In genomic region chr7:637826-638225, GRCh38 we compare ENCODE assay signal across 29 cellular contexts.
"Had no signal": no experiment of that assay in that cellular context is flagged by ENCODE, and none has a peak within 500 bp of the region (broad histone marks: within the 10 kb centered on the region; RNA-seq: fewer than 3 reads in every experiment).

No MANE protein-coding gene starts in this region.

- H3K9me3 ChIP-seq: esophagus squamous epithelium, heart right ventricle, mucosa of descending colon, neutrophil, psoas muscle, testis, tibial artery, upper lobe of left lung, uterus had no signal

- H3K27ac ChIP-seq: coronary artery, esophagus squamous epithelium, heart right ventricle, neutrophil, psoas muscle, spleen, testis, tibial artery, upper lobe of left lung, uterus had no signal

- DNase-seq: dermis blood vessel endothelial cell; effector memory CD8-positive, alpha-beta T cell; erythroblast; esophagus squamous epithelium; foreskin melanocyte; glutamatergic neuron; heart right ventricle; hippocampal formation; kidney glomerular epithelial cell; mesenchymal stem cell; naive B cell; psoas muscle; stimulated activated CD4-positive, alpha-beta T cell treated with anti-CD3 and anti-CD28 coated beads, Interleukin-4, amount 100 ng/mL, for 4 hours; stimulated activated naive CD8-positive, alpha-beta T cell treated with anti-CD3 and anti-CD28 coated beads, Interleukin-15, Interleukin-2, amounts not matched to agents 100 U/mL and 50 U/mL, for 24 hours; substantia nigra; testis; tibial artery; upper lobe of left lung; uterus had no signal

- ATAC-seq: effector memory CD8-positive, alpha-beta T cell; heart right ventricle; mucosa of descending colon; natural killer cell treated with Interleukin-12 subunit alpha and Interleukin-12 subunit beta and Interleukin-15 and Interleukin-18, amount 100 ng/mL, for 72 hours; psoas muscle; right cardiac atrium; stimulated activated memory B cell treated with anti-CD40 and anti-IgM and Interleukin-4, amounts not matched to agents 10 μg/mL and 1 μg/mL and 100 μg/mL, for 72 hours; stimulated activated naive CD8-positive, alpha-beta T cell treated with anti-CD3 and anti-CD28 coated beads, Interleukin-15, Interleukin-2, amounts not matched to agents 100 U/mL and 50 U/mL, for 24 hours had no signal

- H3K27me3 ChIP-seq: esophagus squamous epithelium, heart right ventricle, neutrophil, spleen, testis, tibial artery, upper lobe of left lung, uterus had no signal

- H3K4me3 ChIP-seq: coronary artery, esophagus squamous epithelium, heart right ventricle, mucosa of descending colon, psoas muscle, skin epidermis, spleen, testis, tibial artery, upper lobe of left lung, uterus had no signal

- H3K36me3 Mint-ChIP-seq: natural killer cell treated with Interleukin-12 subunit alpha and Interleukin-12 subunit beta and Interleukin-15 and Interleukin-18, amount 100 ng/mL, for 72 hours had no signal

- H3K36me3 ChIP-seq: esophagus squamous epithelium, heart right ventricle, neutrophil, spleen, tibial artery, upper lobe of left lung, uterus had no signal

- H3K9me3 Mint-ChIP-seq: effector memory CD8-positive, alpha-beta T cell; mesothelial cell of epicardium; natural killer cell treated with Interleukin-12 subunit alpha and Interleukin-12 subunit beta and Interleukin-15 and Interleukin-18, amount 100 ng/mL, for 72 hours; neural crest cell had no signal

- H3K4me3 Mint-ChIP-seq: effector memory CD8-positive, alpha-beta T cell; mesothelial cell of epicardium; naive B cell; natural killer cell treated with Interleukin-12 subunit alpha and Interleukin-12 subunit beta and Interleukin-15 and Interleukin-18, amount 100 ng/mL, for 72 hours; neural crest cell; stimulated activated memory B cell treated with anti-CD40 and anti-IgM and Interleukin-4, amounts not matched to agents 10 μg/mL and 1 μg/mL and 100 μg/mL, for 72 hours had no signal

- H3K4me1 ChIP-seq: esophagus squamous epithelium, heart right ventricle, psoas muscle, tibial artery, upper lobe of left lung, uterus had no signal

- H3K27ac Mint-ChIP-seq: effector memory CD8-positive, alpha-beta T cell; natural killer cell treated with Interleukin-12 subunit alpha and Interleukin-12 subunit beta and Interleukin-15 and Interleukin-18, amount 100 ng/mL, for 72 hours; stimulated activated memory B cell treated with anti-CD40 and anti-IgM and Interleukin-4, amounts not matched to agents 10 μg/mL and 1 μg/mL and 100 μg/mL, for 72 hours had no signal

- H3K27me3 Mint-ChIP-seq: effector memory CD8-positive, alpha-beta T cell; naive B cell; stimulated activated memory B cell treated with anti-CD40 and anti-IgM and Interleukin-4, amounts not matched to agents 10 μg/mL and 1 μg/mL and 100 μg/mL, for 72 hours had no signal
